In the genomic region with DNA sequence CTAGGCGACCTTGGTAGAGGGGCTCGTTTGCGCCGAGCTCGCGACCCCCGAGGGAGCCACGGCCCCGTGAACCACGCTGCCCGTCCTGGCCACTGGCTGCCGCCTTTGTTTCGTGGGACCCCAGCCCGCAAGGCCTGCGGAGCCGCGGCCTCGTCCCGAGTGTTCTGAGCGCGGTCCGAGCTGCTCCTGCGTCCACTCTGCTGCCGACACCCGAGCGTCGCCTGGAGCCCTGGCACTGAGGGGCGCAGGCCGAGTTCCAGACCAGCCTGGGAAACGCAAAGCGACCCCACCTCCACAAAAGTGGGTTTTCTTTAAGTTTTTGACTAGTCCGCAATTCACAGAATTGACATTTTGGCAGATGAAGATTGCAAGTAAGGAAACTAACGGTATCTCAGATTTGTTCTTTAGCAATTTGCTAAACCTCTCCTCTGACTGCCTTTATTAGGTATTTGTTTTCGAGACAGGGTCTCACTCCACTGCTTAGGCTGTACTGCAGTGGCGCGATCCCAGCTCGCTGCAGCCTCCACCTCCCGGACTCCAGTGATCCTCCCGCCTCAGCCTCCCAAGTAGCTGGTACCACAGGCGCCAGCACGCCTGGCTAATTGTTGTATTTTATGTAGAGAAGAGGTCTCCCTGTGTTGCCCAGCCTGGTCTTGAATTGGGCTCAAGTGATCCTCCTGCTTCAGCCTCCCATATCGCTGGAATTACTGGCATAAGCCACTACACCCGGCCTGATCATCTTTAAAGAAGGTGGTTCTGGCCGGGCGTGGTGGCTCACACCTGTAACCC, we compare ENCODE assay signal across 8 cellular contexts. TPM values are rescaled to one million over a fixed set of nuclear protein-coding genes. Genes with fewer than 3 reads are reported as not detected.
DNase-seq lines count a peak whose midpoint lies in the region; ATAC-seq, FAIRE-seq and TF ChIP-seq lines count a peak whose summit lies in the region.

No MANE protein-coding gene starts in this region.

- H3K4me2 ChIP-seq in K562 (ENCODE audit: insufficient read depth, low read length), result peak overlapping the region; percentile 76

- TF ChIP-seq CTCF in K562 (IDR thresholded peaks at IDR 0.05 in 2 of 3, conservative IDR thresholded peaks at IDR 0.05 in 1 of 3; ENCODE audit: insufficient read depth in 2 of 3, low read depth in 1 of 3, low read length in 3 of 3) (no peak), lower lobe of right lung (IDR thresholded peaks at IDR 0.05) (no peak)

- peak overlapping the region; percentile 60 for H2AFZ ChIP-seq in K562 (ENCODE audit: low read depth, low read length)

- H3K36me3 Mint-ChIP-seq in activated naive CD4-positive, alpha-beta T cell treated with anti-CD3 and anti-CD28 coated beads for 36 hours (ENCODE audit: low read depth), result peaks cover 21% of the 10 kb centered on the region

- H3K4me1 ChIP-seq in K562 (replicated peaks in 1 of 2; ENCODE audit: control insufficient read depth in 2 of 2, insufficient read depth in 2 of 2, low read length in 2 of 2), result peaks cover 11 to 43% of the 10 kb centered on the region in 2 experiments
- peaks cover 39% of the 10 kb centered on the region for H3K4me1 ChIP-seq in lower lobe of right lung

- TF ChIP-seq RAD21 in K562 (CRISPR knock-in tag; conservative IDR thresholded peaks at IDR 0.05 in 1 of 2, IDR thresholded peaks at IDR 0.05 in 1 of 2), result no peak

- no peaks in the 10 kb centered on the region for H3K9me3 Mint-ChIP-seq in activated naive CD4-positive, alpha-beta T cell treated with anti-CD3 and anti-CD28 coated beads for 36 hours

- no peaks in the 10 kb centered on the region for H4K20me1 ChIP-seq in K562 (replicated peaks; ENCODE audit: control insufficient read depth, insufficient read depth, low read length)

- no peaks in the 10 kb centered on the region for H3K27me3 ChIP-seq in K562 (ENCODE audit: control insufficient read depth in 2 of 2, insufficient read depth in 2 of 2, low read length in 2 of 2)
- H3K27me3 ChIP-seq in lower lobe of right lung (ENCODE audit: low read depth), result no peaks in the 10 kb centered on the region

- H3K9me1 ChIP-seq in K562 (ENCODE audit: control insufficient read depth, insufficient read depth, low read length), result no peaks in the 10 kb centered on the region

- H3K27me3 Mint-ChIP-seq in activated naive CD4-positive, alpha-beta T cell treated with anti-CD3 and anti-CD28 coated beads for 36 hours (ENCODE audit: low read depth), result no peaks in the 10 kb centered on the region

- peak overlapping the region; percentile 71 for H3K4me3 Mint-ChIP-seq in activated naive CD4-positive, alpha-beta T cell treated with anti-CD3 and anti-CD28 coated beads for 36 hours

- CTCF ChIA-PET in activated naive CD4-positive, alpha-beta T cell treated with anti-CD3 and anti-CD28 coated beads for 36 hours (lab: Charles Lee), result interaction anchor here (0.6 to 2.9 kb wide), 2 partner anchors 11 to 203 kb away, joined by 3 to 19 read pairs; no protein-coding TSS in a partner anchor
- CTCF ChIA-PET in K562 (lab: Yijun Ruan, JAX; ENCODE audit: low intra/inter-chr PET ratio), result no interaction called here

- FAIRE-seq in K562 (lab: Jason Lieb, UNC), result no peak

- no peak overlapping the region for H3K27ac Mint-ChIP-seq in activated naive CD4-positive, alpha-beta T cell treated with anti-CD3 and anti-CD28 coated beads for 36 hours

- H3K9me3 ChIP-seq in K562 (replicated peaks; ENCODE audit: control insufficient read depth, insufficient read depth, low read depth, low read length) (no peaks in the 10 kb centered on the region), lower lobe of right lung (no peaks in the 10 kb centered on the region)

- POLR2A ChIA-PET in K562 (lab: Yijun Ruan, JAX), result interaction anchor here (0.6 to 1.9 kb wide), 3 partner anchors 15 to 111 kb away, joined by 3 to 10 read pairs (median 3); no protein-coding TSS in a partner anchor

- 39% methylated on average over 38 of the region's 45 CpGs for WGBS in K562 (ENCODE audit: insufficient coverage, low coverage, missing lambda C conversion rate)

- H3K36me3 ChIP-seq in K562 (ENCODE audit: control insufficient read depth, insufficient read depth, low read length), result peaks cover 32% of the 10 kb centered on the region; the same call in 2 of the 3 replicates
- peaks cover 33% of the 10 kb centered on the region for H3K36me3 ChIP-seq in lower lobe of right lung

- no peak for TF ChIP-seq POLR2A in K562 (conservative IDR thresholded peaks at IDR 0.05)

- DNase-seq in activated naive CD4-positive, alpha-beta T cell treated with anti-CD3 and anti-CD28 coated beads for 36 hours, result no peak
- no peak for DNase-seq in activated naive CD4-positive, alpha-beta T cell treated with Interleukin-2 at 50 U/mL for 16 hours
- DNase-seq in K562 (ENCODE audit: extremely low read depth in 1 of 4, low spot score in 3 of 4) (no peak), lower lobe of right lung (no peak), ureter (ENCODE audit: low spot score) (peak; percentile 43), middle frontal gyrus (ENCODE audit: extremely low spot score, low spot score) (no peak), AG08396 (ENCODE audit: low spot score) (no peak)

- peaks cover 50% of the 10 kb centered on the region for H3K79me2 ChIP-seq in K562 (ENCODE audit: control insufficient read depth, insufficient read depth, low read length)

- intact Hi-C loops in activated naive CD4-positive, alpha-beta T cell treated with anti-CD3 and anti-CD28 coated beads for 36 hours (cut with micrococcal nuclease), result loop anchor here (1.0 to 2.0 kb wide), 11 partner anchors 10 to 289 kb away; a partner anchor contains a TSS
- intact Hi-C loops in K562 (cut with micrococcal nuclease) (loop anchor here (2.0 kb wide), 1 partner anchor 59 kb away; no protein-coding TSS in a partner anchor), lower lobe of right lung (cut with DNase I) (no loop called here)

- peak overlapping the region; percentile 79 to 97 for H3K9ac ChIP-seq in K562 (ENCODE audit: insufficient read depth in 1 of 2, low read depth in 2 of 2, low read length in 2 of 2)

- BruUV-seq in K562 (replicated peaks; lab: Mats Ljungman, UMichigan), result no TSS peak

- TF ChIP-seq EP300 in K562 (IDR thresholded peaks at IDR 0.05; ENCODE audit: low read length), result no peak

- no peak for ATAC-seq in K562
- ATAC-seq in lower lobe of right lung, result no peak
- no peak for ATAC-seq in GM21529 (IDR thresholded peaks at IDR 0.05; ENCODE audit: unreplicated experiment)

- H3K4me1 Mint-ChIP-seq in activated naive CD4-positive, alpha-beta T cell treated with anti-CD3 and anti-CD28 coated beads for 36 hours (ENCODE audit: low read depth), result peaks cover 22% of the 10 kb centered on the region

- H3K4me3 ChIP-seq in K562 (peak overlapping the region; percentile 93), lower lobe of right lung (peak overlapping the region; percentile 82)

- in situ Hi-C loops in K562 (cut with MboI), result no loop called here

- H3K27ac ChIP-seq in K562 (ENCODE audit: extremely low read depth, low read depth, low read length), result peak overlapping the region; percentile 74
- peak overlapping the region; percentile 73 for H3K27ac ChIP-seq in lower lobe of right lung

RNA-seq across cellular contexts. Expression of a gene that starts 0.9 kb away (rescaled TPM):
- total RNA-seq in activated naive CD4-positive, alpha-beta T cell treated with anti-CD3 and anti-CD28 coated beads for 36 hours, result 100 to 1,000 TPM; 101 to 102 TPM
- total RNA-seq in K562 (2011; cell fraction: chromatin; rRNA removed; ENCODE audit: low replicate concordance), result 70.8 and 222 TPM in 2 replicates
- 197 and 200 TPM in 2 replicates for total RNA-seq in K562 (2011; cell fraction: nucleolus; rRNA removed)
- 94.3 and 102 TPM in 2 replicates for total RNA-seq in K562 (2011; cell fraction: nucleoplasm; rRNA removed)
- total RNA-seq in K562 (2014; rRNA removed), result 159 and 178 TPM in 2 replicates
- 12.9 and 20.3 TPM in 2 replicates for total RNA-seq in K562 (2014; rRNA removed; fragmentation: Illumina TruSeq; extraction: Trizol)
- total RNA-seq in K562 (2015; rRNA removed; fragmentation: Illumina TruSeq; extraction: Trizol), result 97.2 and 102 TPM in 2 replicates
- total RNA-seq in K562 (2021), result 160 and 164 TPM in 2 replicates
- polyA plus RNA-seq in K562 (2011; rRNA removed), result 38.5 and 71.1 TPM in 2 replicates
- polyA plus RNA-seq in K562 (2011; cell fraction: cytosol; rRNA removed), result 53.4 and 159 TPM in 2 replicates
- polyA plus RNA-seq in K562 (2011; cell fraction: nucleus; rRNA removed), result 178 and 263 TPM in 2 replicates
- 144 and 249 TPM in 2 replicates for polyA plus RNA-seq in K562 (2012)
- 44.3 and 107 TPM in 2 replicates for polyA plus RNA-seq in K562 (2014; fragmentation: Illumina TruSeq; extraction: Trizol)
- 10 to 100 TPM in 1 of 2 experiments, 1 to 10 TPM in 1; 2.5 to 11.8 TPM for polyA plus RNA-seq in K562 (2014; fragmentation: Nextera tagmentation; extraction: Ambion mirVana)
- polyA plus RNA-seq in K562 (2014; rRNA removed), result 104 and 114 TPM in 2 replicates
- polyA minus RNA-seq in K562 (2011; rRNA and poly(A)+ RNA removed), result 18.1 and 34.7 TPM in 2 replicates
- 72.0 and 82.7 TPM in 2 replicates for polyA minus RNA-seq in K562 (2011; cell fraction: cytosol; rRNA and poly(A)+ RNA removed)
- polyA minus RNA-seq in K562 (2011; cell fraction: nucleus; rRNA and poly(A)+ RNA removed), result 72.2 and 76.6 TPM in 2 replicates
- 237 TPM for total RNA-seq in lower lobe of right lung
- 182 TPM for total RNA-seq in ureter

RNA-seq across cellular contexts. Expression of a gene that starts 27.5 kb away (rescaled TPM):
- total RNA-seq in activated naive CD4-positive, alpha-beta T cell treated with anti-CD3 and anti-CD28 coated beads for 36 hours, result 10 to 100 TPM; 22.0 to 25.8 TPM
- total RNA-seq in K562 (2011; cell fraction: chromatin; rRNA removed; ENCODE audit: low replicate concordance), result 31.9 and 88.4 TPM in 2 replicates
- total RNA-seq in K562 (2011; cell fraction: nucleolus; rRNA removed), result 70.2 and 80.9 TPM in 2 replicates
- total RNA-seq in K562 (2011; cell fraction: nucleoplasm; rRNA removed), result 37.3 and 47.9 TPM in 2 replicates
- total RNA-seq in K562 (2014; rRNA removed) (73.5 and 75.9 TPM in 2 replicates), K562 (2014; rRNA removed; fragmentation: Illumina TruSeq; extraction: Trizol) (11.3 and 16.8 TPM in 2 replicates), K562 (2015; rRNA removed; fragmentation: Illumina TruSeq; extraction: Trizol) (41.3 and 43.3 TPM in 2 replicates), K562 (2021) (64.9 and 68.5 TPM in 2 replicates), lower lobe of right lung (36.3 TPM), ureter (85.3 TPM)
- polyA plus RNA-seq in K562 (2011; rRNA removed) (29.6 and 34.9 TPM in 2 replicates), K562 (2014; fragmentation: Illumina TruSeq; extraction: Trizol) (28.0 and 46.2 TPM in 2 replicates), K562 (2014; fragmentation: Nextera tagmentation; extraction: Ambion mirVana) (1 to 10 TPM; 2.8 to 5.8 TPM), K562 (2014; rRNA removed) (52.0 and 61.3 TPM in 2 replicates)
- 39.3 and 69.6 TPM in 2 replicates for polyA plus RNA-seq in K562 (2011; cell fraction: cytosol; rRNA removed)
- 98.3 and 113 TPM in 2 replicates for polyA plus RNA-seq in K562 (2011; cell fraction: nucleus; rRNA removed)
- 47.4 and 91.9 TPM in 2 replicates for polyA plus RNA-seq in K562 (2012)
- 17.3 and 37.2 TPM in 2 replicates for polyA minus RNA-seq in K562 (2011; rRNA and poly(A)+ RNA removed)
- polyA minus RNA-seq in K562 (2011; cell fraction: cytosol; rRNA and poly(A)+ RNA removed), result 18.2 and 20.6 TPM in 2 replicates
- polyA minus RNA-seq in K562 (2011; cell fraction: nucleus; rRNA and poly(A)+ RNA removed), result 13.1 and 25.3 TPM in 2 replicates

RNA-seq across cellular contexts. Expression of a gene that starts 29.4 kb away (rescaled TPM):
- 1 to 10 TPM; 1.0 to 1.3 TPM for total RNA-seq in activated naive CD4-positive, alpha-beta T cell treated with anti-CD3 and anti-CD28 coated beads for 36 hours
- 8.0 and 39.1 TPM in 2 replicates for total RNA-seq in K562 (2011; cell fraction: chromatin; rRNA removed; ENCODE audit: low replicate concordance)
- total RNA-seq in K562 (2011; cell fraction: nucleolus; rRNA removed), result 24.1 and 24.3 TPM in 2 replicates
- 9.9 and 12.5 TPM in 2 replicates for total RNA-seq in K562 (2011; cell fraction: nucleoplasm; rRNA removed)
- 1.5 and 1.6 TPM in 2 replicates for total RNA-seq in K562 (2014; rRNA removed)
- total RNA-seq in K562 (2014; rRNA removed; fragmentation: Illumina TruSeq; extraction: Trizol), result 0.13 and 0.22 TPM in 2 replicates
- 1.0 and 1.3 TPM in 2 replicates for total RNA-seq in K562 (2015; rRNA removed; fragmentation: Illumina TruSeq; extraction: Trizol)
- 3.4 and 4.5 TPM in 2 replicates for total RNA-seq in K562 (2021)
- 1.0 and 1.6 TPM in 2 replicates for polyA plus RNA-seq in K562 (2011; rRNA removed)
- 0.84 and 3.6 TPM in 2 replicates for polyA plus RNA-seq in K562 (2011; cell fraction: cytosol; rRNA removed)
- polyA plus RNA-seq in K562 (2011; cell fraction: nucleus; rRNA removed), result 11.6 and 26.8 TPM in 2 replicates
- 3.3 and 10.8 TPM in 2 replicates for polyA plus RNA-seq in K562 (2012)
- 0.61 and 1.4 TPM in 2 replicates for polyA plus RNA-seq in K562 (2014; fragmentation: Illumina TruSeq; extraction: Trizol)
- polyA plus RNA-seq in K562 (2014; fragmentation: Nextera tagmentation; extraction: Ambion mirVana), result under 1 TPM in 1 of 2 experiments, not detected in 1; 0.03 TPM
- 3.6 and 4.3 TPM in 2 replicates for polyA plus RNA-seq in K562 (2014; rRNA removed)
- polyA minus RNA-seq in K562 (2011; rRNA and poly(A)+ RNA removed), result 0.45 and 0.77 TPM in 2 replicates
- polyA minus RNA-seq in K562 (2011; cell fraction: cytosol; rRNA and poly(A)+ RNA removed), result 0.86 and 1.1 TPM in 2 replicates
- polyA minus RNA-seq in K562 (2011; cell fraction: nucleus; rRNA and poly(A)+ RNA removed), result 3.6 and 4.6 TPM in 2 replicates
- total RNA-seq in lower lobe of right lung, result 7.6 TPM
- total RNA-seq in ureter, result 3.4 TPM

RNA-seq across cellular contexts. Expression of a gene that starts 52.6 kb away (rescaled TPM):
- 1 to 10 TPM; 4.5 to 5.2 TPM for total RNA-seq in activated naive CD4-positive, alpha-beta T cell treated with anti-CD3 and anti-CD28 coated beads for 36 hours
- 3.8 and 17.0 TPM in 2 replicates for total RNA-seq in K562 (2011; cell fraction: chromatin; rRNA removed; ENCODE audit: low replicate concordance)
- total RNA-seq in K562 (2011; cell fraction: nucleolus; rRNA removed), result 10.9 and 14.7 TPM in 2 replicates
- 6.7 and 8.2 TPM in 2 replicates for total RNA-seq in K562 (2011; cell fraction: nucleoplasm; rRNA removed)
- total RNA-seq in K562 (2014; rRNA removed) (2.0 and 2.9 TPM in 2 replicates), K562 (2014; rRNA removed; fragmentation: Illumina TruSeq; extraction: Trizol) (0.19 TPM in 1 of 2 replicates, not detected in the other), K562 (2015; rRNA removed; fragmentation: Illumina TruSeq; extraction: Trizol) (0.98 and 1.1 TPM in 2 replicates), K562 (2021) (3.5 and 3.9 TPM in 2 replicates), lower lobe of right lung (6.0 TPM), ureter (8.8 TPM)
- polyA plus RNA-seq in K562 (2011; rRNA removed) (1.1 and 2.8 TPM in 2 replicates), K562 (2014; fragmentation: Illumina TruSeq; extraction: Trizol) (0.48 and 0.98 TPM in 2 replicates), K562 (2014; fragmentation: Nextera tagmentation; extraction: Ambion mirVana) (not detected), K562 (2014; rRNA removed) (1.8 and 4.2 TPM in 2 replicates)
- polyA plus RNA-seq in K562 (2011; cell fraction: cytosol; rRNA removed), result 1.3 and 3.2 TPM in 2 replicates
- 28.7 and 36.1 TPM in 2 replicates for polyA plus RNA-seq in K562 (2011; cell fraction: nucleus; rRNA removed)
- polyA plus RNA-seq in K562 (2012), result 3.2 and 9.3 TPM in 2 replicates
- polyA minus RNA-seq in K562 (2011; rRNA and poly(A)+ RNA removed), result 0.14 and 0.30 TPM in 2 replicates
- 1.2 and 1.4 TPM in 2 replicates for polyA minus RNA-seq in K562 (2011; cell fraction: cytosol; rRNA and poly(A)+ RNA removed)
- polyA minus RNA-seq in K562 (2011; cell fraction: nucleus; rRNA and poly(A)+ RNA removed), result 4.0 and 6.1 TPM in 2 replicates

RNA-seq across cellular contexts. Expression of a gene that starts 52.8 kb away (rescaled TPM):
- 1 to 10 TPM; 8.3 to 9.9 TPM for total RNA-seq in activated naive CD4-positive, alpha-beta T cell treated with anti-CD3 and anti-CD28 coated beads for 36 hours
- 15.6 and 50.0 TPM in 2 replicates for total RNA-seq in K562 (2011; cell fraction: chromatin; rRNA removed; ENCODE audit: low replicate concordance)
- 73.5 and 76.5 TPM in 2 replicates for total RNA-seq in K562 (2011; cell fraction: nucleolus; rRNA removed)
- 28.3 and 32.9 TPM in 2 replicates for total RNA-seq in K562 (2011; cell fraction: nucleoplasm; rRNA removed)
- 45.2 and 50.3 TPM in 2 replicates for total RNA-seq in K562 (2014; rRNA removed)
- total RNA-seq in K562 (2014; rRNA removed; fragmentation: Illumina TruSeq; extraction: Trizol), result 1.1 and 2.2 TPM in 2 replicates
- total RNA-seq in K562 (2015; rRNA removed; fragmentation: Illumina TruSeq; extraction: Trizol), result 16.2 and 18.6 TPM in 2 replicates
- total RNA-seq in K562 (2021), result 30.5 and 31.7 TPM in 2 replicates
- polyA plus RNA-seq in K562 (2011; rRNA removed), result 19.8 and 30.3 TPM in 2 replicates
- 43.4 and 94.2 TPM in 2 replicates for polyA plus RNA-seq in K562 (2011; cell fraction: cytosol; rRNA removed)
- 170 and 239 TPM in 2 replicates for polyA plus RNA-seq in K562 (2011; cell fraction: nucleus; rRNA removed)
- 27.7 and 32.0 TPM in 2 replicates for polyA plus RNA-seq in K562 (2012)
- 3.0 and 17.0 TPM in 2 replicates for polyA plus RNA-seq in K562 (2014; fragmentation: Illumina TruSeq; extraction: Trizol)
- polyA plus RNA-seq in K562 (2014; fragmentation: Nextera tagmentation; extraction: Ambion mirVana), result under 1 TPM; 0.41 to 0.92 TPM
- polyA plus RNA-seq in K562 (2014; rRNA removed), result 44.3 and 52.7 TPM in 2 replicates
- polyA minus RNA-seq in K562 (2011; rRNA and poly(A)+ RNA removed), result 2.7 and 4.7 TPM in 2 replicates
- 10.8 and 13.3 TPM in 2 replicates for polyA minus RNA-seq in K562 (2011; cell fraction: cytosol; rRNA and poly(A)+ RNA removed)
- polyA minus RNA-seq in K562 (2011; cell fraction: nucleus; rRNA and poly(A)+ RNA removed), result 18.8 and 21.8 TPM in 2 replicates
- total RNA-seq in lower lobe of right lung, result 71.5 TPM
- 54.9 TPM for total RNA-seq in ureter
